ENCODE assay signal across 8 cellular contexts in the genomic region with DNA sequence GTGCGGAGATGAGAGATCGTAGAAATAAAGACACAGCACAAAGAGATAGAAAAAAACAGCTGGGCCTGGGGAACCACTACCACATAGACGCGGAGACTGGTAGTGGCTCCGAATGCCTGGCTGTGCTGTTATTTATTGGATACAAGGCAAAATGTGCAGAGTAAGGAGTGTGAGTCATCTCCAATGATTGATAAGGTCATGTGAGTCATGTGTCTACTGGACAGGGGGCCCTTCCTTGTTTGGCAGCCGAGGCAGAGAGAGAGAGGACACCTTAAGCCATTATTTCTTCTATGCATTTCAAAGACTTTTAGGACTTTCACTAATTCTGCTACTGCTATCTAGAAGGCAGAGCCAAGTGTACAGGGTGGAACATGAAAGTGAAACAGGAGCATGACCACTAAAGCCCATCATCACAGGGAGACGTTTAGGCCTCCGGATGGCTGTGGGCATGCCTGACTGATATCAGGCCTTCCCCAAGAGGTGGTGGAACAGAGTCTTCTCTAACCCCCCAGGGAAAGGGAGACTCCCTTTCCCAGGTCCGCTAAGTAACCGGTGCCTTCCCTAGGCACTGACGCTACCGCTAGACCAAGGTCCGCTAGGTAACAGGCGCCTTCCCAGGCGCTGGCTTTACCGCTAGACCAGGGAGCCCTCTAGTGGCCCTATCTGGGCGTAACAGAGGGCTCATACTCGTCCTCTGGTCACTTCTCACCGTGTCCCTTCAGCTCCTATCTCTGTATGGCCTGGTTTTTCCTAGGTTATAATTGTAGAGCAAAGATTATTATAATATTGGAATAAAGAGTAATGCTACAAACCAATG.
DNase-seq lines count a peak whose midpoint lies in the region; ATAC-seq and TF ChIP-seq lines count a peak whose summit lies in the region.

No MANE protein-coding gene starts in this region.

- H3K4me1 Mint-ChIP-seq in WTC11, result no peaks in the 10 kb centered on the region

- H3K4me2 ChIP-seq in DND-41 (ENCODE audit: insufficient read depth, low read length), result no peak overlapping the region

- ATAC-seq in DND-41 (ENCODE audit: insufficient read depth, low read depth) (no peak), HG03342 (IDR thresholded peaks at IDR 0.05; ENCODE audit: unreplicated experiment) (peak; percentile 49), WTC11 (peak; percentile 86), HG03097 (IDR thresholded peaks at IDR 0.05; ENCODE audit: low FRiP score, unreplicated experiment) (no peak), GM18907 (IDR thresholded peaks at IDR 0.05; ENCODE audit: unreplicated experiment) (no peak)

- peaks cover 56% of the 10 kb centered on the region for H3K9me3 Mint-ChIP-seq in WTC11

- peak; percentile 70 to 77 for TF ChIP-seq RAD21 in liver (IDR thresholded peaks at IDR 0.05)

- DNase-seq in DND-41 (no peak), WTC11 (ENCODE audit: low spot score) (peak; percentile 84), cerebellar nuclear complex (lab: John Stamatoyannopoulos, UW) (no peak), posterior cingulate gyrus (no peak)

- H3K4me1 ChIP-seq in DND-41 (ENCODE audit: insufficient read depth, low read length), result 0 out of 2 replicates have a peak, but pooled peaks cover 3% of the 10 kb centered on the region
- no peaks in the 10 kb centered on the region for H3K4me1 ChIP-seq in liver (ENCODE audit: control insufficient read depth in 4 of 4, insufficient read depth in 4 of 4, low read length in 3 of 4)

- H3K4me3 Mint-ChIP-seq in WTC11, result no peak overlapping the region

- peaks cover 42% of the 10 kb centered on the region for H3K9me3 ChIP-seq in DND-41 (ENCODE audit: insufficient read depth, low read length, severe bottlenecking)
- peaks cover 0 to 3% (median 1%) of the 10 kb centered on the region in 4 donors for H3K9me3 ChIP-seq in liver (ENCODE audit: control insufficient read depth in 4 of 4, low read length in 3 of 4)

- H3K36me3 Mint-ChIP-seq in WTC11, result peaks cover 52% of the 10 kb centered on the region

- H3K9ac ChIP-seq in DND-41 (ENCODE audit: low read depth, low read length) (no peak overlapping the region), liver (ENCODE audit: low read depth in 1 of 2, low read length in 2 of 2) (no peak overlapping the region)

- no peak overlapping the region for H2AFZ ChIP-seq in DND-41 (ENCODE audit: low read depth, low read length)

- H3K27me3 ChIP-seq in DND-41 (ENCODE audit: insufficient read depth, low read length, poor library complexity) (no peaks in the 10 kb centered on the region), liver (ENCODE audit: control insufficient read depth in 4 of 4, insufficient read depth in 4 of 4, low read length in 3 of 4) (peaks cover 0 to 3% (median 0%) of the 10 kb centered on the region in 4 donors)

- no peak overlapping the region for H3K27ac ChIP-seq in DND-41 (ENCODE audit: low read length)
- no peak overlapping the region for H3K27ac ChIP-seq in liver (ENCODE audit: low read depth in 1 of 2, low read length in 2 of 2)

- TF ChIP-seq CTCF in DND-41 (IDR thresholded peaks at IDR 0.05; ENCODE audit: borderline replicate concordance, extremely low read depth, low read length, poor library complexity, severe bottlenecking), result peak; percentile 14
- TF ChIP-seq CTCF in WTC11 (IDR thresholded peaks at IDR 0.05), result peak; percentile 69
- TF ChIP-seq CTCF in liver (IDR thresholded peaks at IDR 0.05; ENCODE audit: low read depth, low read length, missing input control), result peak; percentile 33

- CTCF ChIA-PET in WTC11 (lab: Charles Lee), result interaction anchor here (0.9 kb wide), 1 partner anchor 23 kb away, joined by 3 read pairs; no protein-coding TSS in a partner anchor

- H3K27ac Mint-ChIP-seq in WTC11, result no peak overlapping the region

- 64% methylated on average over 19 of the region's 19 CpGs for WGBS in liver

- no peak overlapping the region for H3K4me3 ChIP-seq in DND-41 (ENCODE audit: low read depth in 1 of 2, low read length in 2 of 2)
- H3K4me3 ChIP-seq in liver (ENCODE audit: low read depth in 1 of 3, low read length in 3 of 3), result peak overlapping the region in 2 of 3 donors; percentile 15 to 52

- H3K27me3 Mint-ChIP-seq in WTC11 (ENCODE audit: low read depth), result no peaks in the 10 kb centered on the region

- POLR2A ChIA-PET in WTC11 (lab: Charles Lee), result interaction anchor here (0.6 kb wide), 1 partner anchor 219 kb away, joined by 3 read pairs; no protein-coding TSS in a partner anchor

- intact Hi-C loops in posterior cingulate gyrus (cut with DNase I), result no loop called here

- H3K79me2 ChIP-seq in DND-41 (ENCODE audit: insufficient read depth, low read length), result no peaks in the 10 kb centered on the region

- H3K36me3 ChIP-seq in DND-41 (ENCODE audit: insufficient read depth, low read length) (no peaks in the 10 kb centered on the region), liver (ENCODE audit: control insufficient read depth in 4 of 4, insufficient read depth in 3 of 4, low read depth in 1 of 4, low read length in 3 of 4) (no peaks in the 10 kb centered on the region)

- no peaks in the 10 kb centered on the region for H4K20me1 ChIP-seq in DND-41 (ENCODE audit: insufficient read depth, low read length)

TF ChIP-seq in WTC11, 78 proteins besides CTCF, POLR2A, EP300 and RAD21 (continues in another document):
- TF ChIP-seq, protein P1, sequence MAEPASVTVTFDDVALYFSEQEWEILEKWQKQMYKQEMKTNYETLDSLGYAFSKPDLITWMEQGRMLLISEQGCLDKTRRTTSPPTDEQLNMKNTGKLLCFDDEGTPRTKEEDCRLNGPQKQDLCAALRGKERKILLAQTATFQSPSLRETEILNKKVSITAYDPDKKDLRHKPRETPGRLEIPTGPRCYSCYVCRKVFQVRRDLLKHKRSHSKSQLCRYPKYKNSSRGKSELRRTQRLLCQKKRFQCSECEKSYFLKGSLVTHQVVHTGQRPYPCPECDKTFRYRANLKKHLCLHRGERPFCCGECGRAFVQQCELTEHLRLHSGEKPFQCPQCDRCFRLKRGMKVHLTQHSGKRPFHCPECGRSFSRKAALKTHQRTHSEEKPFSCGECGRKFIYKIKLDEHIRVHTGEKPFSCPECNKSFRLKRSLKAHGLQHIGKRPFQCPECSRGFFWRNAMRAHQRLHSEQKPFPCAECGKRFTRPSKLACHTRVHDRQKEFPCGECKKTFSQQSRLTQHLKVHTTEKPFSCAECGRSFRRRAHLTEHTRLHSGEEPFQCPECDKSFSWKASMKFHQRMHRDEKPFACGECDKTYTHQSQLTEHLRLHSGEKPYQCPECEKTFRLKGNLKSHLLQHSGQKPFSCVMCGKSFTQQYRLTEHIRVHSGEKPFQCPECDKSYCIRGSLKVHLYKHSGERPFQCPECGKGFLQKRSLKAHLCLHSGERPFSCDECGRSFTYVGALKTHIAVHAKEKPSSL (CRISPR knock-in tag; conservative IDR thresholded peaks at IDR 0.05), result no peak
- no peak for TF ChIP-seq ZNF263 (CRISPR knock-in tag; IDR thresholded peaks at IDR 0.05; ENCODE audit: low read depth)
- TF ChIP-seq CREB1 (CRISPR knock-in tag; IDR thresholded peaks at IDR 0.05), result no peak
- no peak for TF ChIP-seq TCF7 (CRISPR knock-in tag; IDR thresholded peaks at IDR 0.05; ENCODE audit: low read depth)
- no peak for TF ChIP-seq ZNF138 (CRISPR knock-in tag; conservative IDR thresholded peaks at IDR 0.05)

TF ChIP-seq in liver, 16 proteins besides CTCF, POLR2A, EP300 and RAD21:
- TF ChIP-seq SP1 (IDR thresholded peaks at IDR 0.05) (no peak), HNF4A (conservative IDR thresholded peaks at IDR 0.05) (peak in 1 of 2 donors; percentile 24)

Comparison
In these comparisons a context has a peak if more than half of its experiments do, and no peak if none do; other contexts are left out.
1. ATAC-seq: peak in HG03342 (single experiment) and WTC11 (single experiment); none in DND-41 (single experiment), HG03097 (single experiment) and GM18907 (single experiment).
2. H3K4me3 ChIP-seq: peak in liver (2 of 3); none in DND-41 (0 of 2).
3. CTCF ChIP-seq: peak in every context shown above with its lines; median percentile 69 in WTC11; 33 in liver; 14 in DND-41.